ENCODE assay signal across 1 cellular context in the genomic region with DNA sequence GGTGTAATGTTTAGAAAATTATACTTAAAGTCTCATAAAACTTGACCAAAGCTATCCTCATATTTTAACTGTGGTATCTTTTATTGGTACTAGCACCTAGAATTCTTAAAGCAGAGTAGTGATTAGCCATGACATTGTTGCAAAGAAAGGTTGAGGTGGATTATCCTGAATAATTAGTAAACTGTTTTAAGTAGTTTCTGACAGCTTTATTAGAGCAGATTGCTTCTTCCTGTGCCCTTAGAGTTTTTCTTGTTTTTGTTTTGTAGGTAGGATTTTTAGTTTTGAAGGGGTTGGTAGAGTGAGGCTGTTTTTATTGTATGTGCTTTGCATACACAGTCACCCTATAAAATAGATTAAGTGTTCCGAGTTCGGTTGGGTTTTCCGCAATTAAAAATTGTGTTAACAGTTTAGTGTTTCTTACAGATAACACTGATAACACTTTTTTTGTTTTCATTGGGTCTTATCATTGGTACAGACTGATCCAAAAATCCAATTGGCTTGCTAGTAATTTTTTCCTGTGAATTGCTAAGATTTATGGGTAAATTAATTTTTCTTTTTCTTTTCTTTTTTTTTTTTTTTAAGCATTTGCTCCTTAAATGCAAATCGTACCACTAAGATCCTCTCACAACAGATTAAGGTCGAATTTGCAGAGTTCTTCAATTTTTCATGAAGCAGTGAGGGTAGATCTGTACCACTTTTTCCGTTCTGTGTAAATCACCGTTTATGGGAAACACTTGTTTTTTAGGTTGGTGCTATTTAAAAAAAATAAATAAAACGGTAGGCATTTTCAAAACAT.
A peak's percentile ranks its signal among the peaks of the same experiment; 100 is the strongest.
TF ChIP-seq lines count a peak whose summit lies in the region.

No MANE protein-coding gene starts in this region.

TF ChIP-seq in K562, 482 proteins besides CTCF, POLR2A, EP300 and RAD21:
- TF ChIP-seq, protein P1, sequence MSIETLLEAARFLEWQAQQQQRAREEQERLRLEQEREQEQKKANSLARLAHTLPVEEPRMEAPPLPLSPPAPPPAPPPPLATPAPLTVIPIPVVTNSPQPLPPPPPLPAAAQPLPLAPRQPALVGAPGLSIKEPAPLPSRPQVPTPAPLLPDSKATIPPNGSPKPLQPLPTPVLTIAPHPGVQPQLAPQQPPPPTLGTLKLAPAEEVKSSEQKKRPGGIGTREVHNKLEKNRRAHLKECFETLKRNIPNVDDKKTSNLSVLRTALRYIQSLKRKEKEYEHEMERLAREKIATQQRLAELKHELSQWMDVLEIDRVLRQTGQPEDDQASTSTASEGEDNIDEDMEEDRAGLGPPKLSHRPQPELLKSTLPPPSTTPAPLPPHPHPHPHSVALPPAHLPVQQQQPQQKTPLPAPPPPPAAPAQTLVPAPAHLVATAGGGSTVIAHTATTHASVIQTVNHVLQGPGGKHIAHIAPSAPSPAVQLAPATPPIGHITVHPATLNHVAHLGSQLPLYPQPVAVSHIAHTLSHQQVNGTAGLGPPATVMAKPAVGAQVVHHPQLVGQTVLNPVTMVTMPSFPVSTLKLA (conservative IDR thresholded peaks at IDR 0.05): 0 out of 4 replicates have a peak, but pooled peaks of 1 of the 2 experiments have one; percentile 17
- TF ChIP-seq, protein P2, sequence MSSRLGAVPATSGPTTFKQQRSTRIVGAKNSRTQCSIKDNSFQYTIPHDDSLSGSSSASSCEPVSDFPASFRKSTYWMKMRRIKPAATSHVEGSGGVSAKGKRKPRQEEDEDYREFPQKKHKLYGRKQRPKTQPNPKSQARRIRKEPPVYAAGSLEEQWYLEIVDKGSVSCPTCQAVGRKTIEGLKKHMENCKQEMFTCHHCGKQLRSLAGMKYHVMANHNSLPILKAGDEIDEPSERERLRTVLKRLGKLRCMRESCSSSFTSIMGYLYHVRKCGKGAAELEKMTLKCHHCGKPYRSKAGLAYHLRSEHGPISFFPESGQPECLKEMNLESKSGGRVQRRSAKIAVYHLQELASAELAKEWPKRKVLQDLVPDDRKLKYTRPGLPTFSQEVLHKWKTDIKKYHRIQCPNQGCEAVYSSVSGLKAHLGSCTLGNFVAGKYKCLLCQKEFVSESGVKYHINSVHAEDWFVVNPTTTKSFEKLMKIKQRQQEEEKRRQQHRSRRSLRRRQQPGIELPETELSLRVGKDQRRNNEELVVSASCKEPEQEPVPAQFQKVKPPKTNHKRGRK (tag; IDR thresholded peaks at IDR 0.05): peak; percentile 57
- TF ChIP-seq SMARCA4 (IDR thresholded peaks at IDR 0.05): 0 out of 2 replicates have a peak, but pooled peaks have one; percentile 19
- TF ChIP-seq FOXK2 (conservative IDR thresholded peaks at IDR 0.05 in 1 of 2, IDR thresholded peaks at IDR 0.05 in 1 of 2; ENCODE audit: low read depth in 2 of 2): 0 out of 4 replicates have a peak, but pooled peaks of 1 of the 2 experiments have one; percentile 9
- no peak for TF ChIP-seq POLR2AphosphoS5 (IDR thresholded peaks at IDR 0.05; ENCODE audit: control insufficient read depth, insufficient read depth, low read depth, low read length)
- peak; percentile 13; the same call in 1 of the 2 replicates for TF ChIP-seq CBFA2T3 (IDR thresholded peaks at IDR 0.05)
- TF ChIP-seq ZFX (CRISPR knock-in tag; IDR thresholded peaks at IDR 0.05): peak; percentile 16; the same call in 1 of the 2 replicates
- no peak for TF ChIP-seq ZC3H4 (CRISPR knock-in tag; IDR thresholded peaks at IDR 0.05; ENCODE audit: borderline replicate concordance)
- TF ChIP-seq ZNF79 (CRISPR knock-in tag; IDR thresholded peaks at IDR 0.05; ENCODE audit: low read depth): peak; percentile 76
- no peak for TF ChIP-seq ZNF668 (CRISPR knock-in tag; IDR thresholded peaks at IDR 0.05)
- TF ChIP-seq, protein P3, sequence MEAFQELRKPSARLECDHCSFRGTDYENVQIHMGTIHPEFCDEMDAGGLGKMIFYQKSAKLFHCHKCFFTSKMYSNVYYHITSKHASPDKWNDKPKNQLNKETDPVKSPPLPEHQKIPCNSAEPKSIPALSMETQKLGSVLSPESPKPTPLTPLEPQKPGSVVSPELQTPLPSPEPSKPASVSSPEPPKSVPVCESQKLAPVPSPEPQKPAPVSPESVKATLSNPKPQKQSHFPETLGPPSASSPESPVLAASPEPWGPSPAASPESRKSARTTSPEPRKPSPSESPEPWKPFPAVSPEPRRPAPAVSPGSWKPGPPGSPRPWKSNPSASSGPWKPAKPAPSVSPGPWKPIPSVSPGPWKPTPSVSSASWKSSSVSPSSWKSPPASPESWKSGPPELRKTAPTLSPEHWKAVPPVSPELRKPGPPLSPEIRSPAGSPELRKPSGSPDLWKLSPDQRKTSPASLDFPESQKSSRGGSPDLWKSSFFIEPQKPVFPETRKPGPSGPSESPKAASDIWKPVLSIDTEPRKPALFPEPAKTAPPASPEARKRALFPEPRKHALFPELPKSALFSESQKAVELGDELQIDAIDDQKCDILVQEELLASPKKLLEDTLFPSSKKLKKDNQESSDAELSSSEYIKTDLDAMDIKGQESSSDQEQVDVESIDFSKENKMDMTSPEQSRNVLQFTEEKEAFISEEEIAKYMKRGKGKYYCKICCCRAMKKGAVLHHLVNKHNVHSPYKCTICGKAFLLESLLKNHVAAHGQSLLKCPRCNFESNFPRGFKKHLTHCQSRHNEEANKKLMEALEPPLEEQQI (IDR thresholded peaks at IDR 0.05): no peak
- peak; percentile 15; the same call in 1 of the 2 replicates for TF ChIP-seq ARID2 (IDR thresholded peaks at IDR 0.05)
- 0 out of 2 replicates have a peak, but pooled peaks have one; percentile 3 for TF ChIP-seq TAL1 (IDR thresholded peaks at IDR 0.05)
